Comparison of ENCODE assay signal across 18 cellular contexts in genomic region chr7:21971780-21972396, GRCh38.
"Had no signal": no experiment of that assay in that cellular context is flagged by ENCODE, and none has a peak within 500 bp of the region (broad histone marks: within the 10 kb centered on the region; RNA-seq: fewer than 3 reads in every experiment).

No MANE protein-coding gene starts in this region.

- H3K27me3 ChIP-seq: breast epithelium, esophagus squamous epithelium, vagina had no signal

- H3K9me3 ChIP-seq: breast epithelium, esophagus squamous epithelium, left ventricle myocardium inferior, vagina had no signal

- H3K27ac ChIP-seq: breast epithelium, dorsolateral prefrontal cortex, esophagus squamous epithelium, left ventricle myocardium inferior, vagina, VCaP had no signal

- H3K9me3 Mint-ChIP-seq: activated CD4-positive, alpha-beta memory T cell treated with anti-CD3 and anti-CD28 coated beads, Interleukin-2, amount 10 ng/mL, durations not matched to agents 7 days and 5 days; activated naive CD8-positive, alpha-beta T cell treated with anti-CD3 and anti-CD28 coated beads, Interleukin-2, amount 10 ng/mL, durations not matched to agents 7 days and 5 days; activated T-cell treated with anti-CD3 and anti-CD28 coated beads, Interleukin-2, amount 50 U/mL, for 72 hours had no signal

- H3K4me3 Mint-ChIP-seq: activated CD4-positive, alpha-beta memory T cell treated with anti-CD3 and anti-CD28 coated beads, Interleukin-2, amount 10 ng/mL, durations not matched to agents 7 days and 5 days; activated CD4-positive, alpha-beta T cell treated with anti-CD3 and anti-CD28 coated beads for 36 hours; activated naive CD8-positive, alpha-beta T cell treated with anti-CD3 and anti-CD28 coated beads, Interleukin-2, amount 10 ng/mL, durations not matched to agents 7 days and 5 days; activated T-cell treated with anti-CD3 and anti-CD28 coated beads, Interleukin-2, amount 50 U/mL, for 72 hours; mesothelial cell of epicardium had no signal

- H3K4me1 ChIP-seq: breast epithelium, esophagus squamous epithelium, left ventricle myocardium inferior, vagina had no signal

- DNase-seq: activated CD4-positive, alpha-beta memory T cell treated with anti-CD3 and anti-CD28 coated beads, Interleukin-2, amount 10 ng/mL, durations not matched to agents 7 days and 5 days; activated CD4-positive, alpha-beta T cell treated with anti-CD3 and anti-CD28 coated beads for 36 hours; activated CD8-positive, alpha-beta memory T cell treated with anti-CD3 and anti-CD28 coated beads, Interleukin-2, amount 50 U/mL, for 4 hours; activated gamma-delta T cell treated with Interleukin-2 at 50 U/mL for 16 hours; activated naive CD8-positive, alpha-beta T cell treated with anti-CD3 and anti-CD28 coated beads, Interleukin-2, amount 10 ng/mL, durations not matched to agents 7 days and 5 days; activated T-cell treated with anti-CD3 and anti-CD28 coated beads, Interleukin-2, amount 50 U/mL, for 72 hours; aorta; dorsolateral prefrontal cortex; esophagus squamous epithelium; foreskin fibroblast; left ventricle myocardium inferior; posterior cingulate gyrus; small intestine; T1000 had no signal

- H3K4me3 ChIP-seq: breast epithelium, dorsolateral prefrontal cortex, esophagus squamous epithelium, left ventricle myocardium inferior, vagina had no signal

- H3K27ac Mint-ChIP-seq: activated CD4-positive, alpha-beta memory T cell treated with anti-CD3 and anti-CD28 coated beads, Interleukin-2, amount 10 ng/mL, durations not matched to agents 7 days and 5 days; activated CD4-positive, alpha-beta T cell treated with anti-CD3 and anti-CD28 coated beads for 36 hours; activated naive CD8-positive, alpha-beta T cell treated with anti-CD3 and anti-CD28 coated beads, Interleukin-2, amount 10 ng/mL, durations not matched to agents 7 days and 5 days; activated T-cell treated with anti-CD3 and anti-CD28 coated beads, Interleukin-2, amount 50 U/mL, for 72 hours; mesothelial cell of epicardium had no signal

- H3K36me3 ChIP-seq: breast epithelium, esophagus squamous epithelium, left ventricle myocardium inferior, vagina had no signal

- ATAC-seq: activated CD4-positive, alpha-beta T cell treated with anti-CD3 and anti-CD28 coated beads for 36 hours; activated T-cell treated with anti-CD3 and anti-CD28 coated beads, Interleukin-2, amount 50 U/mL, for 72 hours had no signal

- H3K36me3 Mint-ChIP-seq: activated naive CD8-positive, alpha-beta T cell treated with anti-CD3 and anti-CD28 coated beads, Interleukin-2, amount 10 ng/mL, durations not matched to agents 7 days and 5 days; mesothelial cell of epicardium had no signal
